6 cellular contexts compared by ENCODE assay signal in genomic region chr17:21692704-21693065, GRCh38. TPM values are rescaled to one million over a fixed set of nuclear protein-coding genes. Genes with fewer than 3 reads are reported as not detected.
"Had no signal": no experiment of that assay in that cellular context is flagged by ENCODE, and none has a peak within 500 bp of the region (broad histone marks: within the 10 kb centered on the region; RNA-seq: fewer than 3 reads in every experiment).

No MANE protein-coding gene starts in this region.

RNA-seq across cellular contexts. Expression of gene KCNJ18, which starts 0.4 kb away (rescaled TPM):
- total RNA-seq: HepG2, HT1080, IMR-90, M059J, SK-MEL-5 had no signal
- polyA plus RNA-seq: HepG2, IMR-90, SK-N-SH had no signal
